In genomic region chr1:230099435-230099834, GRCh38 we compare ENCODE assay signal across 24 cellular contexts.
"Had no signal": no experiment of that assay in that cellular context is flagged by ENCODE, and none has a peak within 500 bp of the region (broad histone marks: within the 10 kb centered on the region; RNA-seq: fewer than 3 reads in every experiment).

No MANE protein-coding gene starts in this region.

- H3K4me3 ChIP-seq: left lung, lung, ovary, psoas muscle, right atrium auricular region, spleen, thyroid gland had no signal

- H3K27me3 ChIP-seq: left lung, neutrophil, ovary, right atrium auricular region, spleen, thyroid gland had no signal

- H3K9me3 ChIP-seq: left lung, neutrophil, ovary, psoas muscle, right atrium auricular region, spleen, thyroid gland had no signal

- H3K36me3 ChIP-seq: neutrophil, ovary, right atrium auricular region, spleen, thyroid gland had no signal

- ATAC-seq: activated CD8-positive, alpha-beta memory T cell treated with anti-CD3 and anti-CD28 coated beads, Interleukin-2, amount 10 ng/mL, durations not matched to agents 7 days and 5 days; activated CD8-positive, alpha-beta T cell treated with anti-CD3 and anti-CD28 coated beads for 36 hours; effector memory CD8-positive, alpha-beta T cell; esophagus mucosa; left lung; naive thymus-derived CD8-positive, alpha-beta T cell; psoas muscle had no signal

- DNase-seq: activated CD4-positive, alpha-beta T cell treated with anti-CD3 and anti-CD28 coated beads, Interleukin-2, amount 10 ng/mL, durations not matched to agents 7 days and 5 days; activated CD4-positive, CD25-positive, alpha-beta regulatory T cell treated with anti-CD3 and anti-CD28 coated beads, Interleukin-2, amount 50 U/mL, for 72 hours; activated CD8-positive, alpha-beta memory T cell treated with anti-CD3 and anti-CD28 coated beads, Interleukin-2, amount 10 ng/mL, durations not matched to agents 7 days and 5 days; activated CD8-positive, alpha-beta T cell treated with anti-CD3 and anti-CD28 coated beads for 36 hours; activated gamma-delta T cell treated with Interleukin-2 at 50 U/mL for 16 hours; activated T-cell treated with anti-CD3 and anti-CD28 coated beads for 4 hours; anterior cingulate cortex; effector memory CD8-positive, alpha-beta T cell; glutamatergic neuron; hippocampal formation; kidney glomerular epithelial cell; left lung; naive thymus-derived CD8-positive, alpha-beta T cell; ovary; psoas muscle; spleen; stimulated activated CD4-positive, alpha-beta T cell treated with anti-CD3 and anti-CD28 coated beads, Interleukin-4, amount 100 ng/mL, for 1 hour; stimulated activated naive CD4-positive, alpha-beta T cell treated with Interleukin-2 at 50 U/mL for 16 hours; thyroid gland; WERI-Rb-1 had no signal

- H3K27ac ChIP-seq: left lung, neutrophil, ovary, psoas muscle, right atrium auricular region, spleen, thyroid gland, WERI-Rb-1 had no signal
